ENCODE assay signal across 21 cellular contexts in genomic region chr13:77489566-77490337, GRCh38.
DNase-seq lines count a peak whose midpoint lies in the region; ATAC-seq and TF ChIP-seq lines count a peak whose summit lies in the region.
"Had no signal": no experiment of that assay in that cellular context is flagged by ENCODE, and none has a peak within 500 bp of the region (broad histone marks: within the 10 kb centered on the region; RNA-seq: fewer than 3 reads in every experiment).

No MANE protein-coding gene starts in this region.

- H3K79me2 ChIP-seq in OCI-LY3 (ENCODE audit: low read length), result no peaks in the 10 kb centered on the region

- H3K9me3 ChIP-seq in OCI-LY3 (ENCODE audit: insufficient read depth, low read length), result no peaks in the 10 kb centered on the region
- H3K9me3 ChIP-seq: BLaER1, SJSA1 had no signal

- DNase-seq in DMS 273 (lab: John Stamatoyannopoulos, UW; ENCODE audit: unreplicated experiment) (no peak), NCI-H69 (lab: John Stamatoyannopoulos, UW) (no peak), cerebellar nuclear complex (lab: John Stamatoyannopoulos, UW) (no peak)
- DNase-seq: CD4-positive, alpha-beta T cell; COR-L47; DMS 273 treated with DMSO at 0.1 percent for 48 hours; DMS79 treated with DMSO at 0.1 percent for 48 hours; NCI-H1092; NCI-H1436; NCI-H1930; NCI-H748 treated with DMSO at 0.1 percent for 48 hours; NK-92 treated with Interleukin-12 subunit alpha and Interleukin-12 subunit beta, amount 100 ng/mL, for 24 hours; T-helper 1 cell had no signal

- H3K4me3 ChIP-seq in OCI-LY3 (ENCODE audit: low read length), result no peak overlapping the region
- H3K4me3 ChIP-seq: BLaER1, K562, SJSA1 had no signal

- H3K4me2 ChIP-seq in OCI-LY3 (ENCODE audit: low read length), result peak overlapping the region; percentile 50
- H3K4me2 ChIP-seq: BLaER1 had no signal

- H3K27ac ChIP-seq in OCI-LY3 (ENCODE audit: low read length), result no peak overlapping the region
- H3K27ac ChIP-seq: BLaER1, SJSA1 had no signal

- H3K36me3 ChIP-seq in OCI-LY3 (replicated peaks; ENCODE audit: low read depth, low read length), result no peaks in the 10 kb centered on the region
- H3K36me3 ChIP-seq: BLaER1, SJSA1 had no signal

- H3K27me3 ChIP-seq in OCI-LY3 (ENCODE audit: low read depth, low read length), result peaks cover 13% of the 10 kb centered on the region
- H3K27me3 ChIP-seq: BLaER1, SJSA1 had no signal

- no peak for TF ChIP-seq CTCF in OCI-LY3 (IDR thresholded peaks at IDR 0.05; ENCODE audit: low read depth, low read length)

- peak; percentile 43 for ATAC-seq in GM21529 (IDR thresholded peaks at IDR 0.05; ENCODE audit: unreplicated experiment)
- peak; percentile 53 for ATAC-seq in HG02885 (IDR thresholded peaks at IDR 0.05; ENCODE audit: poor library complexity, unreplicated experiment)
- ATAC-seq in HG03045 (IDR thresholded peaks at IDR 0.05; ENCODE audit: unreplicated experiment), result no peak
- ATAC-seq: K562, Right ventricle myocardium inferior had no signal

- peaks cover 11% of the 10 kb centered on the region for H3K4me1 ChIP-seq in OCI-LY3 (ENCODE audit: low read length)
- H3K4me1 ChIP-seq: BLaER1, SJSA1 had no signal

- no peaks in the 10 kb centered on the region for H4K20me1 ChIP-seq in OCI-LY3 (ENCODE audit: insufficient read depth, low read length)
- H4K20me1 ChIP-seq: BLaER1 had no signal

- peak overlapping the region; percentile 32; the same call in 1 of the 2 replicates for H2AFZ ChIP-seq in OCI-LY3 (ENCODE audit: low read depth, low read length)

- H3K9ac ChIP-seq in OCI-LY3 (ENCODE audit: low read length), result no peak overlapping the region
- H3K9ac ChIP-seq: BLaER1 had no signal
